ENCODE assay signal across 22 cellular contexts in genomic region chr18:21306368-21306767, GRCh38.
"Had no signal": no experiment of that assay in that cellular context is flagged by ENCODE, and none has a peak within 500 bp of the region (broad histone marks: within the 10 kb centered on the region; RNA-seq: fewer than 3 reads in every experiment).

No MANE protein-coding gene starts in this region.

- DNase-seq: activated CD4-positive, alpha-beta T cell treated with anti-CD3 and anti-CD28 coated beads for 4 hours; activated CD8-positive, alpha-beta memory T cell treated with anti-CD3 and anti-CD28 coated beads, Interleukin-2, amount 50 U/mL, for 48 hours; activated CD8-positive, alpha-beta T cell treated with anti-CD3 and anti-CD28 coated beads, Interleukin-2, amount 10 ng/mL, durations not matched to agents 7 days and 5 days; activated naive CD4-positive, alpha-beta T cell treated with anti-CD3 and anti-CD28 coated beads, Interleukin-2, amount 50 U/mL, for 16 hours; activated naive CD8-positive, alpha-beta T cell treated with anti-CD3 and anti-CD28 coated beads, Interleukin-2, amount 10 ng/mL, durations not matched to agents 7 days and 5 days; activated T-cell treated with anti-CD3 and anti-CD28 coated beads, Interleukin-2, amount 50 U/mL, for 1 hour; adrenal gland; aorta; body of pancreas; Kasumi-1; KBM-7; NCI-H1105 treated with DMSO at 0.1 percent for 48 hours; NCI-H1436 treated with DMSO at 0.1 percent for 48 hours; NCI-H187; NCI-H2081; NCI-H510A treated with DMSO at 0.1 percent for 48 hours; NCI-H69; Peyer's patch; SHP77 treated with DMSO at 0.1 percent for 48 hours had no signal

- ATAC-seq: activated CD4-positive, CD25-positive, alpha-beta regulatory T cell treated with anti-CD3 and anti-CD28 coated beads, Interleukin-2, amount 50 U/mL, for 24 hours; activated CD8-positive, alpha-beta T cell treated with anti-CD3 and anti-CD28 coated beads, Interleukin-2, amount 10 ng/mL, durations not matched to agents 7 days and 5 days; body of pancreas had no signal

- H3K9me3 ChIP-seq: adrenal gland, body of pancreas, Peyer's patch had no signal

- H3K4me3 Mint-ChIP-seq: activated CD8-positive, alpha-beta T cell treated with anti-CD3 and anti-CD28 coated beads, Interleukin-2, amount 10 ng/mL, durations not matched to agents 7 days and 5 days; activated naive CD8-positive, alpha-beta T cell treated with anti-CD3 and anti-CD28 coated beads, Interleukin-2, amount 10 ng/mL, durations not matched to agents 7 days and 5 days; T-helper 1 cell treated with Interleukin-12 subunit alpha and Interleukin-12 subunit beta and Interleukin-4 antibody, amounts not matched to agents 30 μg/mL and 1 μg/mL, for 36 hours had no signal

- H3K36me3 ChIP-seq: adrenal gland, Peyer's patch had no signal

- H3K27me3 ChIP-seq: adrenal gland, body of pancreas, Peyer's patch had no signal

- H3K4me3 ChIP-seq: adrenal gland, body of pancreas, Peyer's patch had no signal

- H3K4me1 Mint-ChIP-seq: activated naive CD8-positive, alpha-beta T cell treated with anti-CD3 and anti-CD28 coated beads, Interleukin-2, amount 10 ng/mL, durations not matched to agents 7 days and 5 days had no signal

- H3K9me3 Mint-ChIP-seq: activated naive CD8-positive, alpha-beta T cell treated with anti-CD3 and anti-CD28 coated beads, Interleukin-2, amount 10 ng/mL, durations not matched to agents 7 days and 5 days; T-helper 1 cell treated with Interleukin-12 subunit alpha and Interleukin-12 subunit beta and Interleukin-4 antibody, amounts not matched to agents 30 μg/mL and 1 μg/mL, for 36 hours had no signal

- H3K27ac Mint-ChIP-seq: activated CD8-positive, alpha-beta T cell treated with anti-CD3 and anti-CD28 coated beads, Interleukin-2, amount 10 ng/mL, durations not matched to agents 7 days and 5 days; activated naive CD8-positive, alpha-beta T cell treated with anti-CD3 and anti-CD28 coated beads, Interleukin-2, amount 10 ng/mL, durations not matched to agents 7 days and 5 days; T-helper 1 cell treated with Interleukin-12 subunit alpha and Interleukin-12 subunit beta and Interleukin-4 antibody, amounts not matched to agents 30 μg/mL and 1 μg/mL, for 36 hours had no signal

- H3K4me1 ChIP-seq: adrenal gland, body of pancreas, Peyer's patch had no signal

- H3K36me3 Mint-ChIP-seq: activated naive CD8-positive, alpha-beta T cell treated with anti-CD3 and anti-CD28 coated beads, Interleukin-2, amount 10 ng/mL, durations not matched to agents 7 days and 5 days had no signal

- H3K27ac ChIP-seq: adrenal gland, body of pancreas, Peyer's patch, RWPE1 had no signal
